ENCODE assay signal across 1 cellular context in genomic region chr2:20126040-20126439, GRCh38.
TF ChIP-seq lines count a peak whose summit lies in the region.

No MANE protein-coding gene starts in this region.

TF ChIP-seq in liver, 16 proteins besides CTCF, POLR2A, EP300 and RAD21 (continued from another document):
- TF ChIP-seq TAF1 (conservative IDR thresholded peaks at IDR 0.05) (no peak), ATF3 (IDR thresholded peaks at IDR 0.05) (no peak), SP1 (IDR thresholded peaks at IDR 0.05) (peak; percentile 50)
